In genomic region chr1:22141948-22142314, GRCh38 we compare ENCODE assay signal across 10 cellular contexts. TPM values are rescaled to one million over a fixed set of nuclear protein-coding genes. Genes with fewer than 3 reads are reported as not detected.
A peak's percentile ranks its signal among the peaks of the same experiment; 100 is the strongest.
DNase-seq lines count a peak whose midpoint lies in the region; ATAC-seq and TF ChIP-seq lines count a peak whose summit lies in the region.
"Had no signal": no experiment of that assay in that cellular context is flagged by ENCODE, and none has a peak within 500 bp of the region (broad histone marks: within the 10 kb centered on the region; RNA-seq: fewer than 3 reads in every experiment).

No MANE protein-coding gene starts in this region.

- TF ChIP-seq CTCF in cardiac muscle cell (IDR thresholded peaks at IDR 0.05; ENCODE audit: low read depth, low read length) (no peak), coronary artery (IDR thresholded peaks at IDR 0.05) (no peak), upper lobe of right lung (IDR thresholded peaks at IDR 0.05) (no peak)

- H3K36me3 ChIP-seq in cardiac muscle cell (no peaks in the 10 kb centered on the region), mucosa of rectum (ENCODE audit: control insufficient read depth in 2 of 2, insufficient read depth in 2 of 2, low read length in 2 of 2) (no peaks in the 10 kb centered on the region), upper lobe of right lung (no peaks in the 10 kb centered on the region)

- H3K9me3 ChIP-seq in cardiac muscle cell (ENCODE audit: low read depth) = no peaks in the 10 kb centered on the region
- no peaks in the 10 kb centered on the region for H3K9me3 ChIP-seq in mucosa of rectum (ENCODE audit: control insufficient read depth in 2 of 2, low read length in 2 of 2)
- H3K9me3 ChIP-seq in upper lobe of right lung = no peaks in the 10 kb centered on the region

- H3K27ac ChIP-seq in cardiac muscle cell (no peak overlapping the region), coronary artery (no peak overlapping the region), mucosa of rectum (ENCODE audit: low read depth in 2 of 2, low read length in 2 of 2) (no peak overlapping the region), upper lobe of right lung (no peak overlapping the region)

- peaks cover 4% of the 10 kb centered on the region for H3K4me1 ChIP-seq in cardiac muscle cell (ENCODE audit: low read depth)
- peaks cover 11 to 14% of the 10 kb centered on the region in 2 donors for H3K4me1 ChIP-seq in mucosa of rectum (ENCODE audit: control insufficient read depth in 2 of 2, insufficient read depth in 2 of 2, low read length in 2 of 2)
- H3K4me1 ChIP-seq in upper lobe of right lung = peaks cover 13% of the 10 kb centered on the region

- H3K4me3 ChIP-seq in cardiac muscle cell (peak overlapping the region; percentile 50), coronary artery (peak overlapping the region; percentile 81), mucosa of rectum (ENCODE audit: low read length in 2 of 2) (peak overlapping the region; percentile 48 to 50), upper lobe of right lung (peak overlapping the region; percentile 54)

- DNase-seq in cardiac muscle cell (ENCODE audit: low read depth in 1 of 2, low spot score in 1 of 2) = peak in 1 of 2 donors; percentile 12
- DNase-seq in Right ventricle myocardium superior = no peak
- DNase-seq in coronary artery (ENCODE audit: low spot score) = no peak
- DNase-seq in upper lobe of right lung = no peak
- no peak for DNase-seq in NCI-H1092 treated with DMSO at 0.1 percent for 48 hours (lab: John Stamatoyannopoulos, UW)
- DNase-seq: NCI-H446 treated with DMSO at 0.1 percent for 48 hours had no signal

- ATAC-seq in Right ventricle myocardium superior (ENCODE audit: poor library complexity) = no peak
- ATAC-seq in upper lobe of right lung = peak; percentile 2
- no peak for ATAC-seq in HG03280 (IDR thresholded peaks at IDR 0.05; ENCODE audit: unreplicated experiment)
- ATAC-seq in HG02840 (IDR thresholded peaks at IDR 0.05; ENCODE audit: low FRiP score, unreplicated experiment) = no peak

- H3K9ac ChIP-seq in mucosa of rectum (ENCODE audit: low read depth in 1 of 2, low read length in 2 of 2) = peak overlapping the region; percentile 26 to 42

- intact Hi-C loops in Right ventricle myocardium superior (cut with DNase I) = no loop called here
- intact Hi-C loops in upper lobe of right lung (cut with DNase I) = no loop called here

- H3K27me3 ChIP-seq in cardiac muscle cell (peaks cover 91% of the 10 kb centered on the region), mucosa of rectum (ENCODE audit: control insufficient read depth in 2 of 2, insufficient read depth in 2 of 2, low read length in 2 of 2) (peaks cover 28 to 35% of the 10 kb centered on the region in 2 donors), upper lobe of right lung (peaks cover 25% of the 10 kb centered on the region)

RNA-seq across cellular contexts. Expression of gene WNT4, which starts 1.0 kb away (rescaled TPM):
- 0.04 TPM in 1 of 2 replicates, not detected in the other for total RNA-seq in cardiac muscle cell
- 0.36 TPM in 1 of 2 replicates, not detected in the other for polyA plus RNA-seq in cardiac muscle cell
- not detected for total RNA-seq in Right ventricle myocardium superior
- 1.8 TPM for total RNA-seq in upper lobe of right lung
- total RNA-seq: activated CD8-positive, alpha-beta memory T cell treated with anti-CD3 and anti-CD28 coated beads for 36 hours had no signal
